Comparison of ENCODE assay signal across 17 cellular contexts in genomic region chr15:58852347-58852746, GRCh38.
DNase-seq lines count a peak whose midpoint lies in the region; ATAC-seq and TF ChIP-seq lines count a peak whose summit lies in the region.
"Had no signal": no experiment of that assay in that cellular context is flagged by ENCODE, and none has a peak within 500 bp of the region (broad histone marks: within the 10 kb centered on the region; RNA-seq: fewer than 3 reads in every experiment).

No MANE protein-coding gene starts in this region.

- H3K4me3 ChIP-seq in Karpas-422 (ENCODE audit: low read length) (no peak overlapping the region), neural progenitor cell (no peak overlapping the region)
- H3K4me3 ChIP-seq: ovary, thyroid gland had no signal

- H3K36me3 ChIP-seq in Karpas-422 (ENCODE audit: insufficient read depth, low read length) (no peaks in the 10 kb centered on the region), neural progenitor cell (no peaks in the 10 kb centered on the region)
- H3K36me3 ChIP-seq: ovary had no signal

- H3K9me2 ChIP-seq in Karpas-422 (replicated peaks; ENCODE audit: insufficient read depth, low read length) = no peaks in the 10 kb centered on the region

- no peak for ATAC-seq in T-helper 17 cell
- ATAC-seq: esophagus mucosa had no signal

- H3K9me3 ChIP-seq in Karpas-422 (ENCODE audit: low read length) (no peaks in the 10 kb centered on the region), neural progenitor cell (ENCODE audit: low read depth) (no peaks in the 10 kb centered on the region), T-helper 17 cell (ENCODE audit: control insufficient read depth, low read length, poor library complexity, severe bottlenecking) (no peaks in the 10 kb centered on the region)
- H3K9me3 ChIP-seq: ovary, thyroid gland had no signal

- H3K27me3 ChIP-seq in Karpas-422 (ENCODE audit: low read length) = no peaks in the 10 kb centered on the region
- no peaks in the 10 kb centered on the region for H3K27me3 ChIP-seq in neural progenitor cell
- H3K27me3 ChIP-seq: ovary, thyroid gland had no signal

- H3K4me1 ChIP-seq in Karpas-422 (ENCODE audit: low read length) (0 out of 2 replicates have a peak, but pooled peaks cover 5% of the 10 kb centered on the region), neural progenitor cell (no peaks in the 10 kb centered on the region)
- H3K4me1 ChIP-seq: thyroid gland had no signal

- H3K79me2 ChIP-seq in Karpas-422 (ENCODE audit: low read length) (no peaks in the 10 kb centered on the region), neural progenitor cell (ENCODE audit: low read depth) (no peaks in the 10 kb centered on the region)

- H4K20me1 ChIP-seq in Karpas-422 (ENCODE audit: insufficient read depth, low read depth, low read length) (no peaks in the 10 kb centered on the region), neural progenitor cell (ENCODE audit: low read depth) (no peaks in the 10 kb centered on the region)

- H3K27ac ChIP-seq in Karpas-422 (ENCODE audit: low read length) = no peak overlapping the region
- no peak overlapping the region for H3K27ac ChIP-seq in neural progenitor cell
- H3K27ac ChIP-seq: ovary, thyroid gland had no signal

- H3F3A ChIP-seq in neural progenitor cell (ENCODE audit: low read depth) = no peaks in the 10 kb centered on the region

- H3K4me2 ChIP-seq in Karpas-422 (ENCODE audit: low read depth, low read length, poor library complexity, severe bottlenecking) = no peak overlapping the region
- H3K4me2 ChIP-seq in neural progenitor cell = no peak overlapping the region

- H3K4me3 Mint-ChIP-seq in chondrocyte (ENCODE audit: unreplicated experiment) (no peak overlapping the region), neural progenitor cell (no peak overlapping the region), T-helper 17 cell (no peak overlapping the region)
- H3K4me3 Mint-ChIP-seq: activated naive CD8-positive, alpha-beta T cell treated with anti-CD3 and anti-CD28 coated beads, Interleukin-2, amount 10 ng/mL, durations not matched to agents 7 days and 5 days; mesothelial cell of epicardium had no signal

- TF ChIP-seq CTCF in chondrocyte (IDR thresholded peaks at IDR 0.05) (peak; percentile 49), neural progenitor cell (IDR thresholded peaks at IDR 0.05) (peak; percentile 12)

- H3K36me3 Mint-ChIP-seq in chondrocyte (ENCODE audit: low read depth) = peaks cover 17% of the 10 kb centered on the region
- peaks cover 13% of the 10 kb centered on the region for H3K36me3 Mint-ChIP-seq in neural progenitor cell
- peaks cover 11% of the 10 kb centered on the region for H3K36me3 Mint-ChIP-seq in T-helper 17 cell (ENCODE audit: low read depth)

- H3K27ac Mint-ChIP-seq in chondrocyte (ENCODE audit: unreplicated experiment) (no peak overlapping the region), neural progenitor cell (no peak overlapping the region), T-helper 17 cell (no peak overlapping the region)
- H3K27ac Mint-ChIP-seq: activated naive CD8-positive, alpha-beta T cell treated with anti-CD3 and anti-CD28 coated beads, Interleukin-2, amount 10 ng/mL, durations not matched to agents 7 days and 5 days; mesothelial cell of epicardium had no signal

- H3K9ac ChIP-seq in Karpas-422 (ENCODE audit: low read length) (no peak overlapping the region), neural progenitor cell (no peak overlapping the region)

- peaks cover 27% of the 10 kb centered on the region for H3K4me1 Mint-ChIP-seq in chondrocyte (ENCODE audit: low read depth)
- H3K4me1 Mint-ChIP-seq in neural progenitor cell = no peaks in the 10 kb centered on the region
- H3K4me1 Mint-ChIP-seq in T-helper 17 cell = no peaks in the 10 kb centered on the region

- peak; percentile 46 for DNase-seq in DMS53 (lab: John Stamatoyannopoulos, UW)
- DNase-seq in DMS53 treated with DMSO at 0.1 percent for 48 hours (lab: John Stamatoyannopoulos, UW; ENCODE audit: unreplicated experiment) = no peak
- DNase-seq in Karpas-422 = peak; percentile 64
- DNase-seq in chondrocyte (ENCODE audit: low spot score) = no peak
- no peak for DNase-seq in neural progenitor cell (ENCODE audit: low spot score)
- DNase-seq in HuH-7.5 (ENCODE audit: low spot score) = no peak
- no peak for DNase-seq in MV-4-11 (lab: John Stamatoyannopoulos, UW)
- DNase-seq in T-helper 17 cell = no peak
- DNase-seq: 8988T; activated CD4-positive, CD25-positive, alpha-beta regulatory T cell treated with anti-CD3 and anti-CD28 coated beads, Interleukin-2, amount 50 U/mL, for 72 hours; activated naive CD8-positive, alpha-beta T cell treated with anti-CD3 and anti-CD28 coated beads, Interleukin-2, amount 10 ng/mL, durations not matched to agents 7 days and 5 days; cerebellar nuclear complex; NCI-H2029 treated with DMSO at 0.1 percent for 48 hours; ovary; thyroid gland had no signal

- H3K9me3 Mint-ChIP-seq in chondrocyte (ENCODE audit: low read depth) = no peaks in the 10 kb centered on the region
- no peaks in the 10 kb centered on the region for H3K9me3 Mint-ChIP-seq in neural progenitor cell
- H3K9me3 Mint-ChIP-seq: activated naive CD8-positive, alpha-beta T cell treated with anti-CD3 and anti-CD28 coated beads, Interleukin-2, amount 10 ng/mL, durations not matched to agents 7 days and 5 days; mesothelial cell of epicardium had no signal

- H3K27me3 Mint-ChIP-seq in chondrocyte (ENCODE audit: low read depth) (no peaks in the 10 kb centered on the region), neural progenitor cell (ENCODE audit: insufficient read depth, low read depth) (peaks cover 2% of the 10 kb centered on the region), T-helper 17 cell (no peaks in the 10 kb centered on the region)
- H3K27me3 Mint-ChIP-seq: activated naive CD8-positive, alpha-beta T cell treated with anti-CD3 and anti-CD28 coated beads, Interleukin-2, amount 10 ng/mL, durations not matched to agents 7 days and 5 days had no signal

- H2AFZ ChIP-seq in Karpas-422 (ENCODE audit: low read length) (no peak overlapping the region), neural progenitor cell (replicated peaks) (no peak overlapping the region)

Comparison
In these comparisons a context has a peak if more than half of its experiments do, and no peak if none do; other contexts are left out.
1. DNase-seq: peak in DMS53 (single experiment) and Karpas-422 (single experiment); none in DMS53 treated with DMSO at 0.1 percent for 48 hours (single experiment), chondrocyte (single experiment), neural progenitor cell (single experiment), HuH-7.5 (single experiment), MV-4-11 (single experiment) and T-helper 17 cell (0 of 3).